In the genomic region with DNA sequence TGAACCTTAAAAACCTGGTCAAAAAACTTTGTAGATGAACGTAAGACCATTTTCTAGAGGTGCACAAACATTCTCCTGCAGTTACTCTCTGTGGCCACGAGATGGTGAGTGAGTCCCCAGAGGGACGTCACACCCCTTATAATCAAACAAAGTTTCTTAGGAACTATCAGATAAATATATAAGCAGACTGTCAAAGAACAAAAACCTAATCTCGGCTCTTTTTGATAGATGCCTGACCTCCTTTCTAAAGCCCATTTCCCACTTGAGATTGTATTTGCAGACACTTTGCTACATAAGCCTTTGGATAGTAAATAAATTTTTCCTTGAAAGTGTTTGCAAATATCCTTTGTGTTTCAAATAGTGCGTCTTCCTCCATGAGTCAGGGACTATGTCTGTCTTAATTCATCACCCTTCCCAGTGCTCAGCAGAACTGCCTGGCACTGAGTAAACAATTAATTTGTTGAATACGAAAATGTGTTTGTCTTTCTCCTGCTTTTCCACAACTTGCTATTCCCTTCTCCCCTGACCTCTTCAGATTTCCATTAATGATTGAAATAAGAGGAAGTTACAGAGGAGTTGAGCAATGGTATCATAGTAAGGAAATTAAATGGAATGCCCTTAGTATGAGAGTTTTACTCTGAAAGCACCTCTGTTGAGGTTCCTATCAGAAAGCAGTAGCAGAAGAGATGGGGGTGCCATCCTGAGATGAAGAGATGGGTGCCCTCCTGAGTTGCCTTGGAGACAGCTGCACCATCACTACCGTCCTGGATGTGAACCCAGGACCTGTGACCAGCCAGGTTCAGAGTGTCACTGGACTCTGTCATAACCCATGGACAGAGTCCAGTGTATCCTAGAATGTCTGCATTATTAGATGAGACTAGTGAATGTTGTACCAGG, we compare ENCODE assay signal across 8 cellular contexts. TPM values are rescaled to one million over a fixed set of nuclear protein-coding genes. Genes with fewer than 3 reads are reported as not detected.
A peak's percentile ranks its signal among the peaks of the same experiment; 100 is the strongest.
DNase-seq lines count a peak whose midpoint lies in the region; ATAC-seq and TF ChIP-seq lines count a peak whose summit lies in the region.

No MANE protein-coding gene starts in this region.

- ATAC-seq in HG02678 (IDR thresholded peaks at IDR 0.05; ENCODE audit: unreplicated experiment) (peak; percentile 74), GM19397 (IDR thresholded peaks at IDR 0.05; ENCODE audit: unreplicated experiment) (no peak)

- no peak overlapping the region for H3K9ac ChIP-seq in neural cell (ENCODE audit: low read length)

- no peak overlapping the region for H3K27ac ChIP-seq in neural cell (ENCODE audit: low read length)

- TF ChIP-seq CTCF in neural cell (IDR thresholded peaks at IDR 0.05; ENCODE audit: poor library complexity, severe bottlenecking) = peak; percentile 66

- no peak overlapping the region for H2AFZ ChIP-seq in neural cell (ENCODE audit: low read depth, low read length)

- peaks cover 7% of the 10 kb centered on the region for H3K4me1 Mint-ChIP-seq in activated CD4-positive, alpha-beta T cell treated with anti-CD3 and anti-CD28 coated beads, Interleukin-2, amount 10 ng/mL, durations not matched to agents 24 days and 14 days

- peak; percentile 50 for TF ChIP-seq RAD21 in neural cell (conservative IDR thresholded peaks at IDR 0.05)

- no peak overlapping the region for H3K4me3 Mint-ChIP-seq in activated CD4-positive, alpha-beta T cell treated with anti-CD3 and anti-CD28 coated beads, Interleukin-2, amount 10 ng/mL, durations not matched to agents 24 days and 14 days

- no peaks in the 10 kb centered on the region for H3K27me3 ChIP-seq in neural cell (ENCODE audit: insufficient read depth, low read depth, low read length)

- H3K27me3 Mint-ChIP-seq in activated CD4-positive, alpha-beta T cell treated with anti-CD3 and anti-CD28 coated beads, Interleukin-2, amount 10 ng/mL, durations not matched to agents 24 days and 14 days = peaks cover 4% of the 10 kb centered on the region

- H3K36me3 Mint-ChIP-seq in activated CD4-positive, alpha-beta T cell treated with anti-CD3 and anti-CD28 coated beads, Interleukin-2, amount 10 ng/mL, durations not matched to agents 24 days and 14 days (ENCODE audit: low read depth) = no peaks in the 10 kb centered on the region

- TF ChIP-seq EP300 in neural cell (conservative IDR thresholded peaks at IDR 0.05; ENCODE audit: poor library complexity, severe bottlenecking) = no peak

- no peak overlapping the region for H3K4me3 ChIP-seq in neural cell (ENCODE audit: low read length)

- no peaks in the 10 kb centered on the region for H4K20me1 ChIP-seq in neural cell (ENCODE audit: insufficient read depth)

- no peaks in the 10 kb centered on the region for H3K9me2 ChIP-seq in neural cell (ENCODE audit: insufficient read depth, low read length)

- peak; percentile 17 for DNase-seq in stimulated activated CD4-positive, alpha-beta T cell treated with anti-CD3 and anti-CD28 coated beads, Interleukin-1b, Interleukin-23, amount 100 ng/mL, for 48 hours
- no peak for DNase-seq in stimulated activated CD4-positive, alpha-beta T cell treated with anti-CD3 and anti-CD28 coated beads, Interleukin-2, amount 100 ng/mL, for 48 hours
- peak; percentile 48 for DNase-seq in NCI-H2029 treated with DMSO at 0.1 percent for 48 hours (lab: John Stamatoyannopoulos, UW)
- DNase-seq in activated CD4-positive, alpha-beta T cell treated with anti-CD3 and anti-CD28 coated beads, Interleukin-2, amount 10 ng/mL, durations not matched to agents 24 days and 14 days = peak; percentile 70
- DNase-seq in fibroblast of gingiva (ENCODE audit: low read depth) = peak; percentile 39

- no peaks in the 10 kb centered on the region for H3K9me3 Mint-ChIP-seq in activated CD4-positive, alpha-beta T cell treated with anti-CD3 and anti-CD28 coated beads, Interleukin-2, amount 10 ng/mL, durations not matched to agents 24 days and 14 days

- H3K79me2 ChIP-seq in neural cell (replicated peaks; ENCODE audit: insufficient read depth, low read length) = no peaks in the 10 kb centered on the region

- peaks cover 10% of the 10 kb centered on the region for H3K36me3 ChIP-seq in neural cell (ENCODE audit: insufficient read depth, low read length)

- intact Hi-C loops in activated CD4-positive, alpha-beta T cell treated with anti-CD3 and anti-CD28 coated beads, Interleukin-2, amount 10 ng/mL, durations not matched to agents 24 days and 14 days (cut with micrococcal nuclease) = loop anchor here (1.0 kb wide), 2 partner anchors 137 to 1000 kb away; no protein-coding TSS in a partner anchor

- H3K27ac Mint-ChIP-seq in activated CD4-positive, alpha-beta T cell treated with anti-CD3 and anti-CD28 coated beads, Interleukin-2, amount 10 ng/mL, durations not matched to agents 24 days and 14 days = no peak overlapping the region

- no peak overlapping the region for H3K4me2 ChIP-seq in neural cell (ENCODE audit: low read length)

- no peaks in the 10 kb centered on the region for H3K9me3 ChIP-seq in neural cell (ENCODE audit: low read length)

- H3F3A ChIP-seq in neural cell (ENCODE audit: insufficient read depth, low read length, poor library complexity, severe bottlenecking) = no peaks in the 10 kb centered on the region

TF ChIP-seq in neural cell, 6 proteins besides CTCF, POLR2A, EP300 and RAD21:
- TF ChIP-seq EZH2 (IDR thresholded peaks at IDR 0.05; ENCODE audit: borderline replicate concordance, insufficient read depth, low read length, poor library complexity, severe bottlenecking) = no peak
- TF ChIP-seq TAF1 (IDR thresholded peaks at IDR 0.05; ENCODE audit: low read depth) = no peak
- TF ChIP-seq SMC3 (conservative IDR thresholded peaks at IDR 0.05; ENCODE audit: poor library complexity) = peak; percentile 72
- TF ChIP-seq, protein P1, sequence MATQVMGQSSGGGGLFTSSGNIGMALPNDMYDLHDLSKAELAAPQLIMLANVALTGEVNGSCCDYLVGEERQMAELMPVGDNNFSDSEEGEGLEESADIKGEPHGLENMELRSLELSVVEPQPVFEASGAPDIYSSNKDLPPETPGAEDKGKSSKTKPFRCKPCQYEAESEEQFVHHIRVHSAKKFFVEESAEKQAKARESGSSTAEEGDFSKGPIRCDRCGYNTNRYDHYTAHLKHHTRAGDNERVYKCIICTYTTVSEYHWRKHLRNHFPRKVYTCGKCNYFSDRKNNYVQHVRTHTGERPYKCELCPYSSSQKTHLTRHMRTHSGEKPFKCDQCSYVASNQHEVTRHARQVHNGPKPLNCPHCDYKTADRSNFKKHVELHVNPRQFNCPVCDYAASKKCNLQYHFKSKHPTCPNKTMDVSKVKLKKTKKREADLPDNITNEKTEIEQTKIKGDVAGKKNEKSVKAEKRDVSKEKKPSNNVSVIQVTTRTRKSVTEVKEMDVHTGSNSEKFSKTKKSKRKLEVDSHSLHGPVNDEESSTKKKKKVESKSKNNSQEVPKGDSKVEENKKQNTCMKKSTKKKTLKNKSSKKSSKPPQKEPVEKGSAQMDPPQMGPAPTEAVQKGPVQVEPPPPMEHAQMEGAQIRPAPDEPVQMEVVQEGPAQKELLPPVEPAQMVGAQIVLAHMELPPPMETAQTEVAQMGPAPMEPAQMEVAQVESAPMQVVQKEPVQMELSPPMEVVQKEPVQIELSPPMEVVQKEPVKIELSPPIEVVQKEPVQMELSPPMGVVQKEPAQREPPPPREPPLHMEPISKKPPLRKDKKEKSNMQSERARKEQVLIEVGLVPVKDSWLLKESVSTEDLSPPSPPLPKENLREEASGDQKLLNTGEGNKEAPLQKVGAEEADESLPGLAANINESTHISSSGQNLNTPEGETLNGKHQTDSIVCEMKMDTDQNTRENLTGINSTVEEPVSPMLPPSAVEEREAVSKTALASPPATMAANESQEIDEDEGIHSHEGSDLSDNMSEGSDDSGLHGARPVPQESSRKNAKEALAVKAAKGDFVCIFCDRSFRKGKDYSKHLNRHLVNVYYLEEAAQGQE (IDR thresholded peaks at IDR 0.05; ENCODE audit: borderline replicate concordance) = no peak
- no peak for TF ChIP-seq MXI1 (conservative IDR thresholded peaks at IDR 0.05; ENCODE audit: poor library complexity, severe bottlenecking)
- no peak for TF ChIP-seq POLR2AphosphoS5 (IDR thresholded peaks at IDR 0.05)

RNA-seq across cellular contexts. Expression of a gene that starts 57.8 kb away (rescaled TPM):
- 0.44 and 0.54 TPM in 2 replicates for total RNA-seq in activated CD4-positive, alpha-beta T cell treated with anti-CD3 and anti-CD28 coated beads, Interleukin-2, amount 10 ng/mL, durations not matched to agents 24 days and 14 days
- 8.1 and 8.3 TPM in 2 replicates for polyA plus RNA-seq in neural cell
- polyA minus RNA-seq in neural cell = 13.9 and 16.9 TPM in 2 replicates

Comparison
In these comparisons a context has a peak if more than half of its experiments do, and no peak if none do; other contexts are left out.
1. DNase-seq: peak in stimulated activated CD4-positive, alpha-beta T cell treated with anti-CD3 and anti-CD28 coated beads, Interleukin-1b, Interleukin-23, amount 100 ng/mL, for 48 hours (single experiment), NCI-H2029 treated with DMSO at 0.1 percent for 48 hours (single experiment), activated CD4-positive, alpha-beta T cell treated with anti-CD3 and anti-CD28 coated beads, Interleukin-2, amount 10 ng/mL, durations not matched to agents 24 days and 14 days (single experiment) and fibroblast of gingiva (single experiment); none in stimulated activated CD4-positive, alpha-beta T cell treated with anti-CD3 and anti-CD28 coated beads, Interleukin-2, amount 100 ng/mL, for 48 hours (0 of 2).